In the genomic region with DNA sequence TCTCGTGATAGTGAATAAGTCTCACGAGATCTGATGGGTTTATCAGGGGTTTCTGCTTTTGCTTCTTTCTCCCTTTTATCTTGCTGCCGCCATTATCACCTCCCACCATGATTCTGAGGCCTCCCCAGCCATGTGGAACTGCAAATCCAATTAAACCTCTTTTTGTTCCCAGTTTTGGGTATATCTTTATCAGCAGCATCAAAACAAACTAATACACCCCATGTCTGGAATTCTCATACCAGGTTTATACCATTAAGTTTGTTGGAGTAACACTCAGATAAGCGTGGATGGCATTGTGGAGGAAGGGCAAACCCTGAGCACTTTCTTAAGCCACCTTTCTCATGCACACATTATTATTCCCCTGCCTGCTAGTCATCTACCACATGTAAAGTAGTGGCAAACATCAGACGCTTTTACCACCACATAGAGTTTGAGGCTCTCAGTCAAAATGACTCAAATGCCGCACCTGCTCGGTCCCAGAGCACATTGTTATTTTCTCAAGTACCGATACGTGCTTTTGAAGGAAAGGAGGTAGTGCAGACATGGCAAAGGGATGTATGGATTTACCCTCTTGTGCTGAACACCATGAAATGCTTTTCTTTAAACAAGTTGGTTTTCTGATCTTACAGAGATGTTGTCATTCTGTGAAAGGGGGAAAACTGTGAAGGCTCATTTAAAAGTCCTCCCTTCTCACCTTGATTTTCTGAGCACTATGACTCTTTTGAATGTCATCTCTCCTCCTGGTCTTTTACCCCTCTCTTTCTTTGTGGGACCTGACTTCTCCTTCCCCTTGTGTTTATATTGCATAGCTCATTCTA, we compare ENCODE assay signal across 20 cellular contexts.
DNase-seq lines count a peak whose midpoint lies in the region; ATAC-seq and TF ChIP-seq lines count a peak whose summit lies in the region.
"Had no signal": no experiment of that assay in that cellular context is flagged by ENCODE, and none has a peak within 500 bp of the region (broad histone marks: within the 10 kb centered on the region; RNA-seq: fewer than 3 reads in every experiment).

No MANE protein-coding gene starts in this region.

- no peak for TF ChIP-seq CTCF in nephron progenitor cell (IDR thresholded peaks at IDR 0.05)

- H3K27me3 Mint-ChIP-seq in activated T-cell treated with anti-CD3 and anti-CD28 coated beads, Interleukin-2, amount 50 U/mL, for 72 hours (ENCODE audit: low read depth): no peaks in the 10 kb centered on the region
- H3K27me3 Mint-ChIP-seq in nephron progenitor cell (ENCODE audit: low read depth, poor library complexity): no peaks in the 10 kb centered on the region
- H3K27me3 Mint-ChIP-seq: activated naive CD4-positive, alpha-beta T cell treated with anti-CD3 and anti-CD28 coated beads, Interleukin-2, amount 10 ng/mL, durations not matched to agents 7 days and 5 days; natural killer cell treated with Interleukin-12 subunit alpha and Interleukin-12 subunit beta and Interleukin-15 and Interleukin-18, amount 100 ng/mL, for 72 hours had no signal

- no peak overlapping the region for H3K27ac Mint-ChIP-seq in activated T-cell treated with anti-CD3 and anti-CD28 coated beads, Interleukin-2, amount 50 U/mL, for 72 hours
- peak overlapping the region; percentile 68 for H3K27ac Mint-ChIP-seq in nephron progenitor cell
- H3K27ac Mint-ChIP-seq: activated naive CD4-positive, alpha-beta T cell treated with anti-CD3 and anti-CD28 coated beads, Interleukin-2, amount 10 ng/mL, durations not matched to agents 7 days and 5 days; natural killer cell treated with Interleukin-12 subunit alpha and Interleukin-12 subunit beta and Interleukin-15 and Interleukin-18, amount 100 ng/mL, for 72 hours had no signal

- H3K4me3 Mint-ChIP-seq in activated T-cell treated with anti-CD3 and anti-CD28 coated beads, Interleukin-2, amount 50 U/mL, for 72 hours: no peak overlapping the region
- no peak overlapping the region for H3K4me3 Mint-ChIP-seq in nephron progenitor cell
- H3K4me3 Mint-ChIP-seq: activated naive CD4-positive, alpha-beta T cell treated with anti-CD3 and anti-CD28 coated beads, Interleukin-2, amount 10 ng/mL, durations not matched to agents 7 days and 5 days; natural killer cell treated with Interleukin-12 subunit alpha and Interleukin-12 subunit beta and Interleukin-15 and Interleukin-18, amount 100 ng/mL, for 72 hours had no signal

- H3K36me3 Mint-ChIP-seq in activated T-cell treated with anti-CD3 and anti-CD28 coated beads, Interleukin-2, amount 50 U/mL, for 72 hours (ENCODE audit: insufficient read depth in 2 of 2): peaks cover 0 to 5% of the 10 kb centered on the region in 2 donors
- no peaks in the 10 kb centered on the region for H3K36me3 Mint-ChIP-seq in nephron progenitor cell (ENCODE audit: low read depth)
- H3K36me3 Mint-ChIP-seq: natural killer cell treated with Interleukin-12 subunit alpha and Interleukin-12 subunit beta and Interleukin-15 and Interleukin-18, amount 100 ng/mL, for 72 hours had no signal

- ATAC-seq in activated T-cell treated with anti-CD3 and anti-CD28 coated beads, Interleukin-2, amount 50 U/mL, for 72 hours (replicated peaks in 1 of 2): peak; percentile 92 to 99
- peak; percentile 94 for ATAC-seq in HG02870 (IDR thresholded peaks at IDR 0.05; ENCODE audit: unreplicated experiment)
- ATAC-seq in HG02763 (IDR thresholded peaks at IDR 0.05; ENCODE audit: unreplicated experiment): no peak
- ATAC-seq: natural killer cell treated with Interleukin-12 subunit alpha and Interleukin-12 subunit beta and Interleukin-15 and Interleukin-18, amount 100 ng/mL, for 72 hours; sciatic nerve had no signal

- peaks cover 12% of the 10 kb centered on the region for H3K4me1 Mint-ChIP-seq in activated T-cell treated with anti-CD3 and anti-CD28 coated beads, Interleukin-2, amount 50 U/mL, for 72 hours (ENCODE audit: low read depth)
- peaks cover 33% of the 10 kb centered on the region for H3K4me1 Mint-ChIP-seq in nephron progenitor cell
- H3K4me1 Mint-ChIP-seq: activated naive CD4-positive, alpha-beta T cell treated with anti-CD3 and anti-CD28 coated beads, Interleukin-2, amount 10 ng/mL, durations not matched to agents 7 days and 5 days had no signal

- peaks cover 0 to 3% of the 10 kb centered on the region in 2 donors for H3K9me3 Mint-ChIP-seq in activated T-cell treated with anti-CD3 and anti-CD28 coated beads, Interleukin-2, amount 50 U/mL, for 72 hours
- H3K9me3 Mint-ChIP-seq in nephron progenitor cell: no peaks in the 10 kb centered on the region
- H3K9me3 Mint-ChIP-seq: activated naive CD4-positive, alpha-beta T cell treated with anti-CD3 and anti-CD28 coated beads, Interleukin-2, amount 10 ng/mL, durations not matched to agents 7 days and 5 days; natural killer cell treated with Interleukin-12 subunit alpha and Interleukin-12 subunit beta and Interleukin-15 and Interleukin-18, amount 100 ng/mL, for 72 hours had no signal

- DNase-seq in activated T-cell treated with anti-CD3 and anti-CD28 coated beads, Interleukin-2, amount 50 U/mL, for 72 hours: peak; percentile 9 to 31
- DNase-seq in activated T-cell treated with anti-CD3 and anti-CD28 coated beads, Interleukin-2, amount 50 U/mL, for 1 hour: no peak
- DNase-seq in NCI-H345 treated with DMSO at 0.1 percent for 48 hours (lab: John Stamatoyannopoulos, UW; ENCODE audit: unreplicated experiment): peak; percentile 54
- no peak for DNase-seq in nephron progenitor cell
- DNase-seq in putamen (ENCODE audit: low spot score): no peak
- DNase-seq in SKM-1 (lab: John Stamatoyannopoulos, UW; ENCODE audit: unreplicated experiment): no peak
- DNase-seq: activated CD8-positive, alpha-beta memory T cell treated with anti-CD3 and anti-CD28 coated beads, Interleukin-2, amount 50 U/mL, for 4 hours; activated naive CD4-positive, alpha-beta T cell treated with anti-CD3 and anti-CD28 coated beads, Interleukin-2, amount 10 ng/mL, durations not matched to agents 7 days and 5 days; Calu3; caudate nucleus; EL; H7; NCI-H1092 treated with DMSO at 0.1 percent for 48 hours; pancreas; stimulated activated CD4-positive, alpha-beta T cell treated with anti-CD3 and anti-CD28 coated beads, Interleukin-15, amount 100 ng/mL, for 24 hours; T-helper 2 cell had no signal

Comparison
In these comparisons a context has a peak if more than half of its experiments do, and no peak if none do; other contexts are left out.
1. DNase-seq: peak in activated T-cell treated with anti-CD3 and anti-CD28 coated beads, Interleukin-2, amount 50 U/mL, for 72 hours (2 of 2) and NCI-H345 treated with DMSO at 0.1 percent for 48 hours (single experiment); none in activated T-cell treated with anti-CD3 and anti-CD28 coated beads, Interleukin-2, amount 50 U/mL, for 1 hour (single experiment), nephron progenitor cell (single experiment), putamen (single experiment) and SKM-1 (single experiment).